8 cellular contexts compared by ENCODE assay signal in genomic region chr11:128579790-128580504, GRCh38. TPM values are rescaled to one million over a fixed set of nuclear protein-coding genes. Genes with fewer than 3 reads are reported as not detected.
DNase-seq lines count a peak whose midpoint lies in the region; ATAC-seq, FAIRE-seq and TF ChIP-seq lines count a peak whose summit lies in the region.

No MANE protein-coding gene starts in this region.

- DNase-seq in HT1080 (ENCODE audit: low read depth) (peak; percentile 70), glomerular visceral epithelial cell (ENCODE audit: extremely low spot score) (peak; percentile 27), middle frontal gyrus (ENCODE audit: extremely low spot score, low spot score) (no peak), omental fat pad (ENCODE audit: low spot score) (no peak), frontal cortex (ENCODE audit: low spot score in 2 of 2) (no peak), Kasumi-1 (lab: John Stamatoyannopoulos, UW) (no peak)

- no peak for TF ChIP-seq CTCF in omental fat pad (IDR thresholded peaks at IDR 0.05)

- ATAC-seq in GM18498 (IDR thresholded peaks at IDR 0.05; ENCODE audit: unreplicated experiment) (peak; percentile 75), GM21529 (IDR thresholded peaks at IDR 0.05; ENCODE audit: unreplicated experiment) (peak; percentile 90), omental fat pad (ENCODE audit: low FRiP score) (no peak)

- FAIRE-seq in frontal cortex (lab: Jason Lieb, UNC): no peak

RNA-seq across cellular contexts. Expression of gene ETS1, which starts 7.4 kb away (rescaled TPM):
- total RNA-seq in HT1080 (2014; rRNA removed; shearing (Covaris generic)): 66.4 and 78.8 TPM in 2 replicates
- 79.4 and 96.5 TPM in 2 replicates for polyA plus RNA-seq in HT1080 (2015; cell fraction: cytosol; rRNA removed)
- 90.0 and 92.1 TPM in 2 replicates for polyA plus RNA-seq in HT1080 (2015; cell fraction: nucleus; rRNA removed)
- total RNA-seq in omental fat pad (100 to 1,000 TPM in 3 of 4 donors, 10 to 100 TPM in 1; 72.4 to 211 (median 165) TPM), frontal cortex (9.8 TPM)

Comparison
In these comparisons a context has a peak if more than half of its experiments do, and no peak if none do; other contexts are left out.
1. DNase-seq: peak in HT1080 (single experiment) and glomerular visceral epithelial cell (single experiment); none in middle frontal gyrus (single experiment), omental fat pad (single experiment), frontal cortex (0 of 2) and Kasumi-1 (0 of 2).